1 cellular context compared by ENCODE assay signal in the genomic region with DNA sequence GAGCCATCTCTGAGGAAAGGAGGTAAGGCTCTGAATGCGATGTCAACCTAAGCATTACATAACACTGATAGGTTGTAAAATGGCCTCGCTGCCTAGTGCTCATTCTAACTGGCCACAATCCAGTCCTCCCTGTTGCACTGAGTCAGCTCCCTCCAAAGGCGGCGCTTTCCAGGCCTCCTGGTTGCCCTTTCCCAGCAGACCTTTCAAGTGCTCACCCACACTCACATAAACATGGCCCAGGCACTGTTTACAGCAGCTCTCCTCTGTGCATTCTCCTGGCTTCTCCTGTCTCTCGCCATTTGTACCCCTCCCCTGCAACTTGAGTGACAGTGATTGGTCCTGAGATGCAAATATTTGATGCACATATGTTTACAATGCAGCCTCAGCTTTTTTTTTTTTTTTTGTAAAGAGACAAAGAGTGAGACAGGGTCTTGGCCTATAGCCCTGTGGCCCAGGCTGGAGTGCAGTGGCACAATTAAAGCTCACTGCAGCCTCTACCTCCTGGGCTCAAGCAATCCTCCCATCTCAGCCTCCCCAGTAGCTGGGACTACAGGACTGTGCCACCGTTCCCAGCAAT.
TF ChIP-seq lines count a peak whose summit lies in the region.

No MANE protein-coding gene starts in this region.

TF ChIP-seq in HepG2, 621 proteins besides CTCF, POLR2A, EP300 and RAD21 (continued from another document and continues in another):
- TF ChIP-seq MAZ (IDR thresholded peaks at IDR 0.05; ENCODE audit: borderline replicate concordance, low read depth, low read length) (no peak), MAZ (CRISPR knock-in tag; IDR thresholded peaks at IDR 0.05; ENCODE audit: low read depth) (0 out of 2 replicates have a peak, but pooled peaks have one; percentile 33), CBFB (CRISPR knock-in tag; IDR thresholded peaks at IDR 0.05) (no peak), RXRA (CRISPR knock-in tag; IDR thresholded peaks at IDR 0.05) (0 out of 2 replicates have a peak, but pooled peaks have one; percentile 15), HMG20B (CRISPR knock-in tag; conservative IDR thresholded peaks at IDR 0.05) (0 out of 2 replicates have a peak, but pooled peaks have one; percentile 19), HDAC1 (CRISPR knock-in tag; IDR thresholded peaks at IDR 0.05) (no peak), ZNF776 (CRISPR knock-in tag; IDR thresholded peaks at IDR 0.05) (no peak), HDAC6 (IDR thresholded peaks at IDR 0.05; ENCODE audit: low read depth, low read length) (no peak), ZNF24 (IDR thresholded peaks at IDR 0.05) (no peak), YY1 (IDR thresholded peaks at IDR 0.05; ENCODE audit: insufficient read depth, insufficient replicate concordance, low read depth, low read length) (no peak), ZNF253 (CRISPR knock-in tag; IDR thresholded peaks at IDR 0.05; ENCODE audit: borderline replicate concordance) (0 out of 2 replicates have a peak, but pooled peaks have one; percentile 62), SOX5 (CRISPR knock-in tag; IDR thresholded peaks at IDR 0.05; ENCODE audit: borderline replicate concordance) (peak; percentile 31; the same call in 1 of the 2 replicates), ZNF367 (CRISPR knock-in tag; IDR thresholded peaks at IDR 0.05; ENCODE audit: borderline replicate concordance) (no peak), KDM2A (CRISPR knock-in tag; IDR thresholded peaks at IDR 0.05; ENCODE audit: borderline replicate concordance, low read depth) (peak; percentile 56; the same call in 1 of the 2 replicates), ZNF441 (CRISPR knock-in tag; IDR thresholded peaks at IDR 0.05; ENCODE audit: borderline replicate concordance) (peak; percentile 42; the same call in 1 of the 2 replicates), ZNF510 (CRISPR knock-in tag; IDR thresholded peaks at IDR 0.05; ENCODE audit: low read depth) (peak; percentile 25; the same call in 1 of the 2 replicates), FOSL2 (CRISPR knock-in tag; IDR thresholded peaks at IDR 0.05) (peak; percentile 81), ZNF143 (CRISPR knock-in tag; IDR thresholded peaks at IDR 0.05) (peak; percentile 77), MXI1 (IDR thresholded peaks at IDR 0.05; ENCODE audit: borderline replicate concordance, low read depth, low read length) (peak; percentile 20; the same call in 1 of the 3 replicates), ZNF788 (CRISPR knock-in tag; IDR thresholded peaks at IDR 0.05; ENCODE audit: borderline replicate concordance) (0 out of 2 replicates have a peak, but pooled peaks have one; percentile 42), ZMYM2 (CRISPR knock-in tag; IDR thresholded peaks at IDR 0.05) (peak; percentile 60; the same call in 1 of the 2 replicates), CBX1 (IDR thresholded peaks at IDR 0.05; ENCODE audit: low read depth) (no peak), ZNF775 (CRISPR knock-in tag; IDR thresholded peaks at IDR 0.05; ENCODE audit: borderline replicate concordance) (no peak), MIER3 (CRISPR knock-in tag; IDR thresholded peaks at IDR 0.05; ENCODE audit: borderline replicate concordance) (peak; percentile 66; the same call in 1 of the 2 replicates), ZSCAN9 (CRISPR knock-in tag; IDR thresholded peaks at IDR 0.05; ENCODE audit: borderline replicate concordance) (no peak), ZKSCAN8 (CRISPR knock-in tag; IDR thresholded peaks at IDR 0.05; ENCODE audit: borderline replicate concordance) (0 out of 2 replicates have a peak, but pooled peaks have one; percentile 9), ZNF12 (CRISPR knock-in tag; IDR thresholded peaks at IDR 0.05) (0 out of 2 replicates have a peak, but pooled peaks have one; percentile 62), NRL (CRISPR knock-in tag; IDR thresholded peaks at IDR 0.05; ENCODE audit: borderline replicate concordance) (no peak), ZNF138 (CRISPR knock-in tag; IDR thresholded peaks at IDR 0.05; ENCODE audit: low read depth) (0 out of 2 replicates have a peak, but pooled peaks have one; percentile 8), GATAD2A (CRISPR knock-in tag; IDR thresholded peaks at IDR 0.05) (peak; percentile 47), FOXK1 (CRISPR knock-in tag; IDR thresholded peaks at IDR 0.05; ENCODE audit: borderline replicate concordance, low read depth) (peak; percentile 83; the same call in 1 of the 2 replicates), RFXAP (CRISPR knock-in tag; IDR thresholded peaks at IDR 0.05; ENCODE audit: borderline replicate concordance) (0 out of 2 replicates have a peak, but pooled peaks have one; percentile 12), SATB2 (CRISPR knock-in tag; IDR thresholded peaks at IDR 0.05) (no peak)
- TF ChIP-seq, protein P1, sequence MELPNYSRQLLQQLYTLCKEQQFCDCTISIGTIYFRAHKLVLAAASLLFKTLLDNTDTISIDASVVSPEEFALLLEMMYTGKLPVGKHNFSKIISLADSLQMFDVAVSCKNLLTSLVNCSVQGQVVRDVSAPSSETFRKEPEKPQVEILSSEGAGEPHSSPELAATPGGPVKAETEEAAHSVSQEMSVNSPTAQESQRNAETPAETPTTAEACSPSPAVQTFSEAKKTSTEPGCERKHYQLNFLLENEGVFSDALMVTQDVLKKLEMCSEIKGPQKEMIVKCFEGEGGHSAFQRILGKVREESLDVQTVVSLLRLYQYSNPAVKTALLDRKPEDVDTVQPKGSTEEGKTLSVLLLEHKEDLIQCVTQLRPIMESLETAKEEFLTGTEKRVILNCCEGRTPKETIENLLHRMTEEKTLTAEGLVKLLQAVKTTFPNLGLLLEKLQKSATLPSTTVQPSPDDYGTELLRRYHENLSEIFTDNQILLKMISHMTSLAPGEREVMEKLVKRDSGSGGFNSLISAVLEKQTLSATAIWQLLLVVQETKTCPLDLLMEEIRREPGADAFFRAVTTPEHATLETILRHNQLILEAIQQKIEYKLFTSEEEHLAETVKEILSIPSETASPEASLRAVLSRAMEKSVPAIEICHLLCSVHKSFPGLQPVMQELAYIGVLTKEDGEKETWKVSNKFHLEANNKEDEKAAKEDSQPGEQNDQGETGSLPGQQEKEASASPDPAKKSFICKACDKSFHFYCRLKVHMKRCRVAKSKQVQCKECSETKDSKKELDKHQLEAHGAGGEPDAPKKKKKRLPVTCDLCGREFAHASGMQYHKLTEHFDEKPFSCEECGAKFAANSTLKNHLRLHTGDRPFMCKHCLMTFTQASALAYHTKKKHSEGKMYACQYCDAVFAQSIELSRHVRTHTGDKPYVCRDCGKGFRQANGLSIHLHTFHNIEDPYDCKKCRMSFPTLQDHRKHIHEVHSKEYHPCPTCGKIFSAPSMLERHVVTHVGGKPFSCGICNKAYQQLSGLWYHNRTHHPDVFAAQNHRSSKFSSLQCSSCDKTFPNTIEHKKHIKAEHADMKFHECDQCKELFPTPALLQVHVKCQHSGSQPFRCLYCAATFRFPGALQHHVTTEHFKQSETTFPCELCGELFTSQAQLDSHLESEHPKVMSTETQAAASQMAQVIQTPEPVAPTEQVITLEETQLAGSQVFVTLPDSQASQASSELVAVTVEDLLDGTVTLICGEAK (IDR thresholded peaks at IDR 0.05): no peak
- TF ChIP-seq, protein P1 (CRISPR knock-in tag; IDR thresholded peaks at IDR 0.05): no peak
- TF ChIP-seq, protein P2, sequence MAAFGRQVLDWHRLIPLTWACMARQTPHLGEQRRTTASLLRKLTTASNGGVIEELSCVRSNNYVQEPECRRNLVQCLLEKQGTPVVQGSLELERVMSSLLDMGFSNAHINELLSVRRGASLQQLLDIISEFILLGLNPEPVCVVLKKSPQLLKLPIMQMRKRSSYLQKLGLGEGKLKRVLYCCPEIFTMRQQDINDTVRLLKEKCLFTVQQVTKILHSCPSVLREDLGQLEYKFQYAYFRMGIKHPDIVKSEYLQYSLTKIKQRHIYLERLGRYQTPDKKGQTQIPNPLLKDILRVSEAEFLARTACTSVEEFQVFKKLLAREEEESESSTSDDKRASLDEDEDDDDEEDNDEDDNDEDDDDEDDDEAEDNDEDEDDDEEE (CRISPR knock-in tag; IDR thresholded peaks at IDR 0.05): peak; percentile 58; the same call in 1 of the 2 replicates
- TF ChIP-seq, protein P3, sequence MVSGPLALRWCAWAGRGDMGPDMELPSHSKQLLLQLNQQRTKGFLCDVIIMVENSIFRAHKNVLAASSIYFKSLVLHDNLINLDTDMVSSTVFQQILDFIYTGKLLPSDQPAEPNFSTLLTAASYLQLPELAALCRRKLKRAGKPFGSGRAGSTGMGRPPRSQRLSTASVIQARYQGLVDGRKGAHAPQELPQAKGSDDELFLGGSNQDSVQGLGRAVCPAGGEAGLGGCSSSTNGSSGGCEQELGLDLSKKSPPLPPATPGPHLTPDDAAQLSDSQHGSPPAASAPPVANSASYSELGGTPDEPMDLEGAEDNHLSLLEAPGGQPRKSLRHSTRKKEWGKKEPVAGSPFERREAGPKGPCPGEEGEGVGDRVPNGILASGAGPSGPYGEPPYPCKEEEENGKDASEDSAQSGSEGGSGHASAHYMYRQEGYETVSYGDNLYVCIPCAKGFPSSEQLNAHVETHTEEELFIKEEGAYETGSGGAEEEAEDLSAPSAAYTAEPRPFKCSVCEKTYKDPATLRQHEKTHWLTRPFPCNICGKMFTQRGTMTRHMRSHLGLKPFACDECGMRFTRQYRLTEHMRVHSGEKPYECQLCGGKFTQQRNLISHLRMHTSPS (CRISPR knock-in tag; IDR thresholded peaks at IDR 0.05; ENCODE audit: low read depth): 0 out of 2 replicates have a peak, but pooled peaks have one; percentile 11
- TF ChIP-seq, protein P4, sequence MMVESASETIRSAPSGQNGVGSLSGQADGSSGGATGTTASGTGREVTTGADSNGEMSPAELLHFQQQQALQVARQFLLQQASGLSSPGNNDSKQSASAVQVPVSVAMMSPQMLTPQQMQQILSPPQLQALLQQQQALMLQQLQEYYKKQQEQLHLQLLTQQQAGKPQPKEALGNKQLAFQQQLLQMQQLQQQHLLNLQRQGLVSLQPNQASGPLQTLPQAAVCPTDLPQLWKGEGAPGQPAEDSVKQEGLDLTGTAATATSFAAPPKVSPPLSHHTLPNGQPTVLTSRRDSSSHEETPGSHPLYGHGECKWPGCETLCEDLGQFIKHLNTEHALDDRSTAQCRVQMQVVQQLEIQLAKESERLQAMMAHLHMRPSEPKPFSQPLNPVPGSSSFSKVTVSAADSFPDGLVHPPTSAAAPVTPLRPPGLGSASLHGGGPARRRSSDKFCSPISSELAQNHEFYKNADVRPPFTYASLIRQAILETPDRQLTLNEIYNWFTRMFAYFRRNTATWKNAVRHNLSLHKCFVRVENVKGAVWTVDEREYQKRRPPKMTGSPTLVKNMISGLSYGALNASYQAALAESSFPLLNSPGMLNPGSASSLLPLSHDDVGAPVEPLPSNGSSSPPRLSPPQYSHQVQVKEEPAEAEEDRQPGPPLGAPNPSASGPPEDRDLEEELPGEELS (CRISPR knock-in tag; IDR thresholded peaks at IDR 0.05): peak; percentile 44; the same call in 1 of the 2 replicates
- TF ChIP-seq, protein P5, sequence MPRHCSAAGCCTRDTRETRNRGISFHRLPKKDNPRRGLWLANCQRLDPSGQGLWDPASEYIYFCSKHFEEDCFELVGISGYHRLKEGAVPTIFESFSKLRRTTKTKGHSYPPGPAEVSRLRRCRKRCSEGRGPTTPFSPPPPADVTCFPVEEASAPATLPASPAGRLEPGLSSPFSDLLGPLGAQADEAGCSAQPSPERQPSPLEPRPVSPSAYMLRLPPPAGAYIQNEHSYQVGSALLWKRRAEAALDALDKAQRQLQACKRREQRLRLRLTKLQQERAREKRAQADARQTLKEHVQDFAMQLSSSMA (CRISPR knock-in tag; IDR thresholded peaks at IDR 0.05): peak; percentile 62; the same call in 1 of the 2 replicates
- TF ChIP-seq, protein P6, sequence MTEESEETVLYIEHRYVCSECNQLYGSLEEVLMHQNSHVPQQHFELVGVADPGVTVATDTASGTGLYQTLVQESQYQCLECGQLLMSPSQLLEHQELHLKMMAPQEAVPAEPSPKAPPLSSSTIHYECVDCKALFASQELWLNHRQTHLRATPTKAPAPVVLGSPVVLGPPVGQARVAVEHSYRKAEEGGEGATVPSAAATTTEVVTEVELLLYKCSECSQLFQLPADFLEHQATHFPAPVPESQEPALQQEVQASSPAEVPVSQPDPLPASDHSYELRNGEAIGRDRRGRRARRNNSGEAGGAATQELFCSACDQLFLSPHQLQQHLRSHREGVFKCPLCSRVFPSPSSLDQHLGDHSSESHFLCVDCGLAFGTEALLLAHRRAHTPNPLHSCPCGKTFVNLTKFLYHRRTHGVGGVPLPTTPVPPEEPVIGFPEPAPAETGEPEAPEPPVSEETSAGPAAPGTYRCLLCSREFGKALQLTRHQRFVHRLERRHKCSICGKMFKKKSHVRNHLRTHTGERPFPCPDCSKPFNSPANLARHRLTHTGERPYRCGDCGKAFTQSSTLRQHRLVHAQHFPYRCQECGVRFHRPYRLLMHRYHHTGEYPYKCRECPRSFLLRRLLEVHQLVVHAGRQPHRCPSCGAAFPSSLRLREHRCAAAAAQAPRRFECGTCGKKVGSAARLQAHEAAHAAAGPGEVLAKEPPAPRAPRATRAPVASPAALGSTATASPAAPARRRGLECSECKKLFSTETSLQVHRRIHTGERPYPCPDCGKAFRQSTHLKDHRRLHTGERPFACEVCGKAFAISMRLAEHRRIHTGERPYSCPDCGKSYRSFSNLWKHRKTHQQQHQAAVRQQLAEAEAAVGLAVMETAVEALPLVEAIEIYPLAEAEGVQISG (CRISPR knock-in tag; IDR thresholded peaks at IDR 0.05): peak; percentile 51
- TF ChIP-seq, protein P7, sequence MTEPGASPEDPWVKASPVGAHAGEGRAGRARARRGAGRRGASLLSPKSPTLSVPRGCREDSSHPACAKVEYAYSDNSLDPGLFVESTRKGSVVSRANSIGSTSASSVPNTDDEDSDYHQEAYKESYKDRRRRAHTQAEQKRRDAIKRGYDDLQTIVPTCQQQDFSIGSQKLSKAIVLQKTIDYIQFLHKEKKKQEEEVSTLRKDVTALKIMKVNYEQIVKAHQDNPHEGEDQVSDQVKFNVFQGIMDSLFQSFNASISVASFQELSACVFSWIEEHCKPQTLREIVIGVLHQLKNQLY (CRISPR knock-in tag; IDR thresholded peaks at IDR 0.05): 0 out of 2 replicates have a peak, but pooled peaks have one; percentile 24
